13 cellular contexts compared by ENCODE assay signal in the genomic region with DNA sequence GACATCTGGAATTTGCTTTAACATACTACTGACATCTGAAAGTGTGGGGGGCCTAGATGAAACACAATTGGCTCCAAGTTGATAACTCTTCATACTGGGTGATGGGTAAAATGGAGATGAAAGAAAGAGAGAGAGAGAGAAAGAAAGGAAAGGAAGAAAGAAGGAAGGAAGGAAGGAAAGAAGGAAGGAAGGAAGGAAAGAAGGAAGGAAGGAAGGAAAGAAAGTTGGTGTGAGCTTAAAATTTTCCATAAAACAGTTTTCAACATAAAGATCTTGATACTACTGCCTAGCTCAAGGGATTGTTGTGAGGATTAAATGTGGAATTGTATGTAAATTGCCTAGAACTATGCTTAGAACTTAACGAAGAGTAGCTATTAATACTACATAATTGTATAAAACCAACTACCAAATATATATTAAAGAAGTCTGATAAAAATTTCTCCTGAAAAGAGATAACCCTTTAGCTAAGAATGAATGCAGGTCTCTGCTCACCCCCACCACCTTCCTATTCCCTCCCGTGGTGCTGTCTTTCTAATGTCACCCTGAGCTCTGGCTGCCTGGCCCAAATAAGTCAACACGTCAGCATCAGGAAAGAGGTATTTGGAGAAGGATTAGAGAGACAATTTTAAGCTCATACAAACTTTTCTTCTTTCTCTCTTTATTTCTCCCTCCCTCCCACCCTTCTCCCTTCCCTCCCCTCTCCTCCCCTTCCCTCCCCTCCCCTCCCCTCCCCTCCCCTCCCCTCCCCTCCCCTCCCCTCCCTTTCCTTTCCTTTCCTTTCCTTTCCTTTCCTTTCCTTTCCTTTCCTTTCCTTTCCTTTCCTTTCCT.
DNase-seq lines count a peak whose midpoint lies in the region; ATAC-seq, FAIRE-seq and TF ChIP-seq lines count a peak whose summit lies in the region.
"Had no signal": no experiment of that assay in that cellular context is flagged by ENCODE, and none has a peak within 500 bp of the region (broad histone marks: within the 10 kb centered on the region; RNA-seq: fewer than 3 reads in every experiment).

No MANE protein-coding gene starts in this region.

- H3K4me1 ChIP-seq in parathyroid adenoma (no peaks in the 10 kb centered on the region), neuronal stem cell (ENCODE audit: control insufficient read depth in 2 of 2, insufficient read depth in 1 of 2, low read depth in 1 of 2, low read length in 2 of 2) (peaks cover 7% of the 10 kb centered on the region in 2 donors), left lung (peaks cover 0 to 21% of the 10 kb centered on the region in 2 donors)

- no peaks in the 10 kb centered on the region for H3K79me1 ChIP-seq in neuronal stem cell (ENCODE audit: low read depth, low read length)

- H4K91ac ChIP-seq in neuronal stem cell (ENCODE audit: low read depth, low read length, poor library complexity), result no peak overlapping the region

- no peak overlapping the region for H3K18ac ChIP-seq in neuronal stem cell (ENCODE audit: low read length)

- no peak overlapping the region for H2BK15ac ChIP-seq in neuronal stem cell (ENCODE audit: low read length)

- H3K4ac ChIP-seq in neuronal stem cell (ENCODE audit: low read length), result no peak overlapping the region

- no peak overlapping the region for H4K8ac ChIP-seq in neuronal stem cell (ENCODE audit: low read depth, low read length)

- no peaks in the 10 kb centered on the region for H3K27me3 ChIP-seq in HL-60 (ENCODE audit: insufficient read depth, poor library complexity, severe bottlenecking)
- H3K27me3 ChIP-seq in parathyroid adenoma (ENCODE audit: control insufficient read depth, insufficient read depth, low read length), result no peaks in the 10 kb centered on the region
- no peaks in the 10 kb centered on the region for H3K27me3 ChIP-seq in neuronal stem cell (ENCODE audit: control insufficient read depth in 3 of 3, insufficient read depth in 3 of 3, low read depth in 1 of 3, low read length in 3 of 3)
- H3K27me3 ChIP-seq in left lung, result no peaks in the 10 kb centered on the region

- no peaks in the 10 kb centered on the region for H3K9me3 Mint-ChIP-seq in activated T-cell treated with anti-CD3 and anti-CD28 coated beads, Interleukin-2, amount 50 U/mL, for 4 hours
- peaks cover 2% of the 10 kb centered on the region for H3K9me3 Mint-ChIP-seq in activated naive CD8-positive, alpha-beta T cell treated with anti-CD3 and anti-CD28 coated beads for 36 hours

- H3K9me3 ChIP-seq in parathyroid adenoma (ENCODE audit: control insufficient read depth, low read length) (no peaks in the 10 kb centered on the region), neuronal stem cell (replicated peaks in 1 of 2; ENCODE audit: control insufficient read depth in 2 of 2, insufficient read depth in 1 of 2, low read depth in 1 of 2, low read length in 2 of 2) (no peaks in the 10 kb centered on the region), left lung (no peaks in the 10 kb centered on the region)
- H3K9me3 ChIP-seq: mucosa of descending colon, thoracic aorta had no signal

- peaks cover 2% of the 10 kb centered on the region for H3K27me3 Mint-ChIP-seq in activated T-cell treated with anti-CD3 and anti-CD28 coated beads, Interleukin-2, amount 50 U/mL, for 4 hours (ENCODE audit: low read depth)
- H3K27me3 Mint-ChIP-seq in activated naive CD8-positive, alpha-beta T cell treated with anti-CD3 and anti-CD28 coated beads for 36 hours, result peaks cover 7% of the 10 kb centered on the region

- H3K23ac ChIP-seq in neuronal stem cell (ENCODE audit: low read depth, low read length, poor library complexity), result no peak overlapping the region

- H3K9ac ChIP-seq in parathyroid adenoma (no peak overlapping the region), neuronal stem cell (ENCODE audit: low read depth, low read length, poor library complexity) (no peak overlapping the region)

- no peak for DNase-seq in activated T-cell treated with anti-CD3 and anti-CD28 coated beads, Interleukin-2, amount 50 U/mL, for 4 hours
- DNase-seq in activated T-cell treated with anti-CD3 and anti-CD28 coated beads for 4 hours (no peak), HL-60 (ENCODE audit: low read depth in 1 of 2, low spot score in 1 of 2) (no peak), D721Med (ENCODE audit: insufficient read length, low spot score) (no peak), neuronal stem cell (ENCODE audit: low spot score) (no peak), left lung (no peak)
- no peak for DNase-seq in activated naive CD8-positive, alpha-beta T cell treated with anti-CD3 and anti-CD28 coated beads for 36 hours
- DNase-seq: NCI-H1092 had no signal

- peak overlapping the region; percentile 72 for H3K4me3 Mint-ChIP-seq in activated T-cell treated with anti-CD3 and anti-CD28 coated beads, Interleukin-2, amount 50 U/mL, for 4 hours
- H3K4me3 Mint-ChIP-seq in activated naive CD8-positive, alpha-beta T cell treated with anti-CD3 and anti-CD28 coated beads for 36 hours, result peak overlapping the region; percentile 78

- no peak for ATAC-seq in activated T-cell treated with anti-CD3 and anti-CD28 coated beads, Interleukin-2, amount 50 U/mL, for 4 hours
- ATAC-seq in left lung, result no peak

- no peak overlapping the region for H2BK12ac ChIP-seq in neuronal stem cell (ENCODE audit: low read length)

- FAIRE-seq in D721Med (lab: Jason Lieb, UNC), result no peak
- FAIRE-seq: keratinocyte had no signal

- no peaks in the 10 kb centered on the region for H3K79me2 ChIP-seq in parathyroid adenoma

- TF ChIP-seq CTCF in HL-60 (IDR thresholded peaks at IDR 0.05; ENCODE audit: insufficient read depth, low read length), result no peak
- TF ChIP-seq CTCF in parathyroid adenoma (IDR thresholded peaks at IDR 0.05), result no peak
- TF ChIP-seq CTCF in D721Med (IDR thresholded peaks at IDR 0.05; ENCODE audit: insufficient read depth, missing control alignments), result no peak
- TF ChIP-seq CTCF in left lung (IDR thresholded peaks at IDR 0.05), result no peak

- no peak overlapping the region for H2BK120ac ChIP-seq in neuronal stem cell (ENCODE audit: low read depth, low read length)

- H3K4me1 Mint-ChIP-seq in activated T-cell treated with anti-CD3 and anti-CD28 coated beads, Interleukin-2, amount 50 U/mL, for 4 hours (ENCODE audit: low read depth), result peaks cover 33% of the 10 kb centered on the region
- peaks cover 34% of the 10 kb centered on the region for H3K4me1 Mint-ChIP-seq in activated naive CD8-positive, alpha-beta T cell treated with anti-CD3 and anti-CD28 coated beads for 36 hours

- H3K36me3 ChIP-seq in parathyroid adenoma (ENCODE audit: control insufficient read depth, insufficient read depth, low read length) (no peaks in the 10 kb centered on the region), neuronal stem cell (replicated peaks in 1 of 2; ENCODE audit: control insufficient read depth in 2 of 2, insufficient read depth in 2 of 2, low read length in 2 of 2) (no peaks in the 10 kb centered on the region), left lung (no peaks in the 10 kb centered on the region)
- H3K36me3 ChIP-seq: thoracic aorta had no signal

- H3K27ac Mint-ChIP-seq in activated naive CD8-positive, alpha-beta T cell treated with anti-CD3 and anti-CD28 coated beads for 36 hours, result peak overlapping the region; percentile 94
- H3K27ac Mint-ChIP-seq: progenitor cell of endocrine pancreas had no signal

- H2AFZ ChIP-seq in parathyroid adenoma (peak overlapping the region; percentile 62), neuronal stem cell (ENCODE audit: low read length) (no peak overlapping the region)

- H2BK5ac ChIP-seq in neuronal stem cell (ENCODE audit: low read length), result no peak overlapping the region

- H3K4me2 ChIP-seq in parathyroid adenoma (ENCODE audit: low read length), result no peak overlapping the region
- no peak overlapping the region for H3K4me2 ChIP-seq in neuronal stem cell (ENCODE audit: insufficient read depth, low read length, poor library complexity, severe bottlenecking)

- intact Hi-C loops in left lung (cut with DNase I), result loop anchor here (5.0 to 10.0 kb wide), 2 partner anchors 192 to 200 kb away; no protein-coding TSS in a partner anchor

- no peak overlapping the region for H2AK5ac ChIP-seq in neuronal stem cell (ENCODE audit: low read depth, low read length)

- no peaks in the 10 kb centered on the region for H3K36me3 Mint-ChIP-seq in activated T-cell treated with anti-CD3 and anti-CD28 coated beads, Interleukin-2, amount 50 U/mL, for 4 hours (ENCODE audit: insufficient read depth)
- H3K36me3 Mint-ChIP-seq in activated naive CD8-positive, alpha-beta T cell treated with anti-CD3 and anti-CD28 coated beads for 36 hours, result peaks cover 2% of the 10 kb centered on the region

- no CpG with 5 or more reads among the region's 3 CpGs for WGBS in neuronal stem cell (ENCODE audit: extremely low coverage in 2 of 2, insufficient read length in 2 of 2, insufficient replicate concordance in 1 of 2), 2 donors

- H3K27ac ChIP-seq in HL-60 (replicated peaks) (peak overlapping the region; percentile 40; the same call in 1 of the 2 replicates), parathyroid adenoma (no peak overlapping the region), neuronal stem cell (replicated peaks; ENCODE audit: low read length) (no peak overlapping the region), left lung (no peak overlapping the region)
- H3K27ac ChIP-seq: thoracic aorta had no signal

- no peak overlapping the region for H3K4me3 ChIP-seq in HL-60 (replicated peaks; ENCODE audit: insufficient read depth, low read length)
- H3K4me3 ChIP-seq in parathyroid adenoma (ENCODE audit: low read depth, low read length), result no peak overlapping the region
- H3K4me3 ChIP-seq in neuronal stem cell (ENCODE audit: low read length in 2 of 2), result no peak overlapping the region
- H3K4me3 ChIP-seq in left lung, result no peak overlapping the region
- H3K4me3 ChIP-seq: mucosa of descending colon, thoracic aorta had no signal

- no peak overlapping the region for H3K14ac ChIP-seq in neuronal stem cell (ENCODE audit: low read length)
